ENCODE assay signal across 10 cellular contexts in genomic region chr7:100431286-100431735, GRCh38. TPM values are rescaled to one million over a fixed set of nuclear protein-coding genes. Genes with fewer than 3 reads are reported as not detected.
DNase-seq lines count a peak whose midpoint lies in the region; ATAC-seq and TF ChIP-seq lines count a peak whose summit lies in the region.
"Had no signal": no experiment of that assay in that cellular context is flagged by ENCODE, and none has a peak within 500 bp of the region (broad histone marks: within the 10 kb centered on the region; RNA-seq: fewer than 3 reads in every experiment).

No MANE protein-coding gene starts in this region.

- no peaks in the 10 kb centered on the region for H3K9me3 Mint-ChIP-seq in CD4-positive, alpha-beta T cell
- no peaks in the 10 kb centered on the region for H3K9me3 Mint-ChIP-seq in effector memory CD8-positive, alpha-beta T cell

- peak overlapping the region; percentile 77 for H3K4me3 ChIP-seq in OCI-LY1 (ENCODE audit: low read depth, low read length, poor library complexity, severe bottlenecking)
- H3K4me3 ChIP-seq in neutrophil (ENCODE audit: low read depth in 1 of 2, low read length in 1 of 2) = peak overlapping the region; percentile 95 to 98
- H3K4me3 ChIP-seq: body of pancreas had no signal

- CTCF ChIA-PET in CD4-positive, alpha-beta T cell (lab: Charles Lee) = no interaction called here

- H3K4me3 Mint-ChIP-seq in CD4-positive, alpha-beta T cell = peak overlapping the region; percentile 95
- peak overlapping the region; percentile 40 to 97 for H3K4me3 Mint-ChIP-seq in effector memory CD8-positive, alpha-beta T cell

- intact Hi-C loops in CD4-positive, alpha-beta T cell (cut with DNase I, micrococcal nuclease) = loop anchor here in 1 of 2 experiments (10.0 kb wide), 1 partner anchor 823 kb away; no protein-coding TSS in a partner anchor

- peak overlapping the region; percentile 35 for H3K27ac ChIP-seq in CD4-positive, alpha-beta T cell (ENCODE audit: low read depth, low read length)
- H3K27ac ChIP-seq in OCI-LY1 (ENCODE audit: low read depth, low read length, poor library complexity, severe bottlenecking) = peak overlapping the region; percentile 92
- H3K27ac ChIP-seq in neutrophil = peak overlapping the region; percentile 98

- no peak overlapping the region for H2AFZ ChIP-seq in OCI-LY1 (ENCODE audit: low read length)

- peaks cover 64% of the 10 kb centered on the region for H3K4me1 Mint-ChIP-seq in CD4-positive, alpha-beta T cell (ENCODE audit: low read depth)
- H3K4me1 Mint-ChIP-seq in effector memory CD8-positive, alpha-beta T cell (ENCODE audit: low read depth in 2 of 2) = peaks cover 57 to 58% of the 10 kb centered on the region in 2 donors

- DNase-seq in CD4-positive, alpha-beta T cell = no peak
- DNase-seq in effector memory CD8-positive, alpha-beta T cell = no peak
- no peak for DNase-seq in ecto neural progenitor cell (ENCODE audit: low spot score)

- TF ChIP-seq CTCF in CD4-positive, alpha-beta T cell (IDR thresholded peaks at IDR 0.05) = no peak
- TF ChIP-seq CTCF in OCI-LY1 (IDR thresholded peaks at IDR 0.05; ENCODE audit: low read length) = no peak
- TF ChIP-seq CTCF in neutrophil (IDR thresholded peaks at IDR 0.05) = no peak

- H3K36me3 Mint-ChIP-seq in CD4-positive, alpha-beta T cell (ENCODE audit: low read depth) = peaks cover 70% of the 10 kb centered on the region
- H3K36me3 Mint-ChIP-seq in effector memory CD8-positive, alpha-beta T cell (ENCODE audit: insufficient read depth) = peaks cover 86% of the 10 kb centered on the region

- H3K9me2 ChIP-seq in OCI-LY1 (ENCODE audit: low read depth, low read length) = no peaks in the 10 kb centered on the region

- ATAC-seq in CD4-positive, alpha-beta T cell (ENCODE audit: poor library complexity) = no peak
- ATAC-seq in effector memory CD8-positive, alpha-beta T cell (replicated peaks) = no peak
- ATAC-seq in GM18868 (IDR thresholded peaks at IDR 0.05; ENCODE audit: unreplicated experiment) (no peak), GM19023 (IDR thresholded peaks at IDR 0.05; ENCODE audit: unreplicated experiment) (no peak), GM18861 (IDR thresholded peaks at IDR 0.05; ENCODE audit: unreplicated experiment) (no peak)
- ATAC-seq: body of pancreas had no signal

- H3K36me3 ChIP-seq in OCI-LY1 (ENCODE audit: insufficient read depth, low read length) (peaks cover 52% of the 10 kb centered on the region), neutrophil (peaks cover 26% of the 10 kb centered on the region)

- H3F3A ChIP-seq in OCI-LY1 (ENCODE audit: insufficient read depth, low read length) = 0 out of 2 replicates have a peak, but pooled peaks cover 9% of the 10 kb centered on the region

- H4K20me1 ChIP-seq in OCI-LY1 (ENCODE audit: insufficient read depth, low read length) = no peaks in the 10 kb centered on the region

- no peaks in the 10 kb centered on the region for H3K9me3 ChIP-seq in CD4-positive, alpha-beta T cell (ENCODE audit: control insufficient read depth, low read length)
- H3K9me3 ChIP-seq in OCI-LY1 (ENCODE audit: low read length) (no peaks in the 10 kb centered on the region), neutrophil (no peaks in the 10 kb centered on the region)
- H3K9me3 ChIP-seq: body of pancreas had no signal

- H3K4me2 ChIP-seq in OCI-LY1 (ENCODE audit: low read length) = peak overlapping the region; percentile 77

- H3K4me1 ChIP-seq in OCI-LY1 (ENCODE audit: insufficient read depth, low read length, severe bottlenecking) (peaks cover 54% of the 10 kb centered on the region), neutrophil (ENCODE audit: control insufficient read depth in 1 of 2, insufficient read depth in 1 of 2, low read depth in 1 of 2, low read length in 1 of 2) (peaks cover 35 to 45% of the 10 kb centered on the region in 2 experiments)

- peak overlapping the region; percentile 95; the same call in 1 of the 2 replicates for H3K9ac ChIP-seq in OCI-LY1 (ENCODE audit: low read length)

- POLR2A ChIA-PET in CD4-positive, alpha-beta T cell (lab: Charles Lee) = interaction anchor here (3.9 kb wide), 1 partner anchor 8 kb away, joined by 84 read pairs; the partner anchor contains the start of gene PPP1R35

- H3K27me3 ChIP-seq in CD4-positive, alpha-beta T cell (ENCODE audit: control insufficient read depth, insufficient read depth, low read length) = no peaks in the 10 kb centered on the region
- no peaks in the 10 kb centered on the region for H3K27me3 ChIP-seq in OCI-LY1 (ENCODE audit: insufficient read depth, low read length)
- H3K27me3 ChIP-seq in neutrophil = no peaks in the 10 kb centered on the region
- H3K27me3 ChIP-seq: body of pancreas had no signal

- H3K79me2 ChIP-seq in OCI-LY1 (ENCODE audit: insufficient read depth, low read length) = peaks cover 6% of the 10 kb centered on the region; the same call in 1 of the 2 replicates

- peak overlapping the region; percentile 100 for H3K27ac Mint-ChIP-seq in CD4-positive, alpha-beta T cell
- peak overlapping the region in 1 of 2 donors; percentile 100 for H3K27ac Mint-ChIP-seq in effector memory CD8-positive, alpha-beta T cell

- peaks cover 11% of the 10 kb centered on the region for H3K27me3 Mint-ChIP-seq in CD4-positive, alpha-beta T cell
- peaks cover 0 to 8% of the 10 kb centered on the region in 2 donors for H3K27me3 Mint-ChIP-seq in effector memory CD8-positive, alpha-beta T cell

RNA-seq across cellular contexts. Expression of gene MEPCE, which starts 1.7 kb away (rescaled TPM):
- 10 to 100 TPM; 52.6 to 57.0 TPM for total RNA-seq in CD4-positive, alpha-beta T cell

RNA-seq across cellular contexts. Expression of gene ZCWPW1, which starts 2.8 kb away (rescaled TPM):
- 1 to 10 TPM; 4.4 to 6.5 TPM for total RNA-seq in CD4-positive, alpha-beta T cell

RNA-seq across cellular contexts. Expression of gene PPP1R35, which starts 5.0 kb away (rescaled TPM):
- 10 to 100 TPM; 42.9 to 47.0 TPM for total RNA-seq in CD4-positive, alpha-beta T cell

RNA-seq across cellular contexts. Expression of gene SPACDR, which starts 32.7 kb away (rescaled TPM):
- under 1 TPM; 0.64 to 0.93 TPM for total RNA-seq in CD4-positive, alpha-beta T cell
- total RNA-seq: urinary bladder had no signal

RNA-seq across cellular contexts. Expression of gene TSC22D4, which starts 47.7 kb away (rescaled TPM):
- total RNA-seq in CD4-positive, alpha-beta T cell = 10 to 100 TPM; 34.6 to 36.5 TPM

Comparison
In these comparisons a context has a peak if more than half of its experiments do, and no peak if none do; other contexts are left out.
1. H3K27ac ChIP-seq: peak in every context shown above with its lines; median percentile 98 in neutrophil; 92 in OCI-LY1; 35 in CD4-positive, alpha-beta T cell.